In the genomic region with DNA sequence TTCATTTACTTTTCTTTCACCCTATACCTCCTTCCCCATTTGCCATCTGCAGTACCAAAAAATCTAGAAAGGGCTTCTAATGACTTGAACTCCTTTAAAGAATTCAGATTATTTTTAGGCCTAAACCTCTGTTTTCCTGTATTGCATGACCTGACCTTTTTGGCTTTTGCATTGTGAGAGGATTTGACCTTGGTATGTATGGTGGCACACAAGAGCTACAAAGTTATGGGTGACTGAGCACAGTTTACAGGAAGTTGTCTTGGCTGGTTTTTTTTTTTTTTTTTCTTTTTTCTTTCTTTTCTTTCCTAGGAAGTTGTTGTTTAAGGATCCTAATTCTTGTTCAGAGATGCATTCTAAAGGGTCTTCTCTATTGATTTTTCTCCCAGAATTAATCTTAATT, we compare ENCODE assay signal across 20 cellular contexts.
DNase-seq lines count a peak whose midpoint lies in the region; ATAC-seq and TF ChIP-seq lines count a peak whose summit lies in the region.
"Had no signal": no experiment of that assay in that cellular context is flagged by ENCODE, and none has a peak within 500 bp of the region (broad histone marks: within the 10 kb centered on the region; RNA-seq: fewer than 3 reads in every experiment).

No MANE protein-coding gene starts in this region.

- peak; percentile 57 for ATAC-seq in GM19035 (IDR thresholded peaks at IDR 0.05; ENCODE audit: unreplicated experiment)
- ATAC-seq in GM21723 (IDR thresholded peaks at IDR 0.05; ENCODE audit: unreplicated experiment), result peak; percentile 69
- ATAC-seq in HG03469 (IDR thresholded peaks at IDR 0.05; ENCODE audit: unreplicated experiment), result peak; percentile 41
- no peak for ATAC-seq in stimulated activated effector memory CD8-positive, alpha-beta T cell treated with anti-CD3 and anti-CD28 coated beads, Interleukin-12 subunit alpha, Interleukin-12 subunit beta, amount 100 ng/mL, for 72 hours
- no peak for ATAC-seq in HG02610 (IDR thresholded peaks at IDR 0.05; ENCODE audit: unreplicated experiment)
- no peak for ATAC-seq in GM21423 (IDR thresholded peaks at IDR 0.05; ENCODE audit: unreplicated experiment)
- ATAC-seq: natural killer cell had no signal

- H3K4me1 Mint-ChIP-seq in stimulated activated effector memory CD8-positive, alpha-beta T cell treated with anti-CD3 and anti-CD28 coated beads, Interleukin-12 subunit alpha, Interleukin-12 subunit beta, amount 100 ng/mL, for 72 hours, result peaks cover 7% of the 10 kb centered on the region
- H3K4me1 Mint-ChIP-seq: CD14-positive monocyte; central memory CD8-positive, alpha-beta T cell; natural killer cell had no signal

- H3K36me3 Mint-ChIP-seq in stimulated activated effector memory CD8-positive, alpha-beta T cell treated with anti-CD3 and anti-CD28 coated beads, Interleukin-12 subunit alpha, Interleukin-12 subunit beta, amount 100 ng/mL, for 72 hours, result no peaks in the 10 kb centered on the region
- H3K36me3 Mint-ChIP-seq: CD14-positive monocyte, natural killer cell had no signal

- H3K27ac Mint-ChIP-seq in stimulated activated effector memory CD8-positive, alpha-beta T cell treated with anti-CD3 and anti-CD28 coated beads, Interleukin-12 subunit alpha, Interleukin-12 subunit beta, amount 100 ng/mL, for 72 hours, result no peak overlapping the region
- H3K27ac Mint-ChIP-seq: activated T-helper 1 cell treated with anti-CD3 and anti-CD28 coated beads, Interleukin-12 subunit alpha, Interleukin-12 subunit beta, Interleukin-2, Interleukin-4 antibody, amounts not matched to agents 30 ng/mL and 10 ng/mL and 1 ng/mL, durations not matched to agents 14 hours and 24 hours and 36 hours; CD14-positive monocyte; HFFc6; natural killer cell had no signal

- DNase-seq in stimulated activated effector memory CD8-positive, alpha-beta T cell treated with anti-CD3 and anti-CD28 coated beads, Interleukin-12 subunit alpha, Interleukin-12 subunit beta, amount 100 ng/mL, for 72 hours (ENCODE audit: low spot score in 2 of 2), result no peak
- DNase-seq in NCI-H1694 (lab: John Stamatoyannopoulos, UW), result no peak
- DNase-seq in erythroblast (lab: John Stamatoyannopoulos, UW), result no peak
- DNase-seq: activated CD4-positive, alpha-beta T cell treated with anti-CD3 and anti-CD28 coated beads, Interleukin-2, amount 50 U/mL, for 4 hours; foreskin fibroblast; HFFc6; natural killer cell; NCI-H1092; retina; SHP77 treated with DMSO at 0.1 percent for 48 hours; T-helper 9 cell; testis had no signal

- TF ChIP-seq POLR2A in erythroblast (IDR thresholded peaks at IDR 0.05; ENCODE audit: low read length), result no peak

- H3K9me3 Mint-ChIP-seq in stimulated activated effector memory CD8-positive, alpha-beta T cell treated with anti-CD3 and anti-CD28 coated beads, Interleukin-12 subunit alpha, Interleukin-12 subunit beta, amount 100 ng/mL, for 72 hours, result no peaks in the 10 kb centered on the region
- H3K9me3 Mint-ChIP-seq: activated T-helper 1 cell treated with anti-CD3 and anti-CD28 coated beads, Interleukin-12 subunit alpha, Interleukin-12 subunit beta, Interleukin-2, Interleukin-4 antibody, amounts not matched to agents 30 ng/mL and 10 ng/mL and 1 ng/mL, durations not matched to agents 14 hours and 24 hours and 36 hours; central memory CD8-positive, alpha-beta T cell; HFFc6; natural killer cell had no signal

- H3K4me3 Mint-ChIP-seq in stimulated activated effector memory CD8-positive, alpha-beta T cell treated with anti-CD3 and anti-CD28 coated beads, Interleukin-12 subunit alpha, Interleukin-12 subunit beta, amount 100 ng/mL, for 72 hours, result peak overlapping the region; percentile 23
- H3K4me3 Mint-ChIP-seq: activated T-helper 1 cell treated with anti-CD3 and anti-CD28 coated beads, Interleukin-12 subunit alpha, Interleukin-12 subunit beta, Interleukin-2, Interleukin-4 antibody, amounts not matched to agents 30 ng/mL and 10 ng/mL and 1 ng/mL, durations not matched to agents 14 hours and 24 hours and 36 hours; CD14-positive monocyte; central memory CD8-positive, alpha-beta T cell; HFFc6; natural killer cell had no signal

Comparison
In these comparisons a context has a peak if more than half of its experiments do, and no peak if none do; other contexts are left out.
1. ATAC-seq: peak in GM19035 (single experiment), GM21723 (single experiment) and HG03469 (single experiment); none in stimulated activated effector memory CD8-positive, alpha-beta T cell treated with anti-CD3 and anti-CD28 coated beads, Interleukin-12 subunit alpha, Interleukin-12 subunit beta, amount 100 ng/mL, for 72 hours (single experiment), HG02610 (single experiment) and GM21423 (single experiment).